Comparison of ENCODE assay signal across 4 cellular contexts in the genomic region with DNA sequence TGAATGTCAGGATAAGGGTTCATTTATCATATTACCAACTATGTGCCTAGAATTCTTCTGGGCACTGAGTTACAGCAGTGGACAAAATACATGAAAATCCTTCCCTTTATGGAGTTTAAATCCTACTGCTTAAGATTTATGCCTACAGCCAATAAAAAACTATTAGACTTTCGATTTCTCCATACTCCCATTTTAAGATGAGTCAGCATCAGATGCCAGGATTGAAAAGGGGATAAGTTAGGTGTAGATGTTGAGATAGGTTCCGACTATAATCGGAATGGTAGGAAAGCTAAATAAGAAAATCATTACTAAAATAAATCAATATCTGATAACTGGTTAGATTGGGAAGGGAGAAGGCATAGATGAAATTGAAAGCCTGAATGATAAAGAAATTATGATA.
A peak's percentile ranks its signal among the peaks of the same experiment; 100 is the strongest.
TF ChIP-seq lines count a peak whose summit lies in the region.

No MANE protein-coding gene starts in this region.

TF ChIP-seq in HepG2, 621 proteins besides CTCF, POLR2A, EP300 and RAD21:
- TF ChIP-seq RAD51 (IDR thresholded peaks at IDR 0.05; ENCODE audit: borderline replicate concordance) (no peak), MAFF (IDR thresholded peaks at IDR 0.05; ENCODE audit: low read depth, low read length) (peak; percentile 68), ZNF619 (CRISPR knock-in tag; IDR thresholded peaks at IDR 0.05) (no peak), MAFK (conservative IDR thresholded peaks at IDR 0.05 in 1 of 2, IDR thresholded peaks at IDR 0.05 in 1 of 2; ENCODE audit: low read length in 2 of 2) (peak; percentile 79 to 82)

TF ChIP-seq in A549, 52 proteins besides CTCF, POLR2A, EP300 and RAD21:
- TF ChIP-seq EHF (CRISPR knock-in tag; IDR thresholded peaks at IDR 0.05) (no peak), KDM1A (IDR thresholded peaks at IDR 0.05; ENCODE audit: low read depth) (no peak), MAFK (IDR thresholded peaks at IDR 0.05; ENCODE audit: partially characterized antibody) (peak; percentile 50), HDAC2 (IDR thresholded peaks at IDR 0.05) (no peak), NPAS2 (CRISPR knock-in tag; IDR thresholded peaks at IDR 0.05; ENCODE audit: borderline replicate concordance) (no peak), FOSL2 (IDR thresholded peaks at IDR 0.05) (no peak), FOSL2 (CRISPR knock-in tag; IDR thresholded peaks at IDR 0.05) (no peak)

TF ChIP-seq in IMR-90, 13 proteins besides CTCF, POLR2A, EP300 and RAD21:
- TF ChIP-seq MAFK (IDR thresholded peaks at IDR 0.05; ENCODE audit: low read depth, low read length), result peak; percentile 75
- no peak for TF ChIP-seq MXI1 (IDR thresholded peaks at IDR 0.05; ENCODE audit: borderline replicate concordance, low read depth, low read length)

TF ChIP-seq in K562, 482 proteins besides CTCF, POLR2A, EP300 and RAD21:
- no peak for TF ChIP-seq PTRF (tag; IDR thresholded peaks at IDR 0.05)
- peak; percentile 36 for TF ChIP-seq ZNF316 (IDR thresholded peaks at IDR 0.05)
